8 cellular contexts compared by ENCODE assay signal in genomic region chr15:32614712-32615050, GRCh38. TPM values are rescaled to one million over a fixed set of nuclear protein-coding genes. Genes with fewer than 3 reads are reported as not detected.
DNase-seq lines count a peak whose midpoint lies in the region; ATAC-seq, FAIRE-seq and TF ChIP-seq lines count a peak whose summit lies in the region.
"Not testable (repeated sequence)": the region's sequence is repeated elsewhere in the genome, so short reads cannot be mapped to it uniquely, and the experiment has no call there.

No MANE protein-coding gene starts in this region.

- H3K27ac Mint-ChIP-seq in naive B cell, result peak overlapping the region; percentile 47 to 94 (median 86)

- not testable (repeated sequence) for FAIRE-seq in GM12878 (lab: Jason Lieb, UNC)

- TSS peak; percentile 96 for BruUV-seq in GM12878 (replicated peaks; lab: Mats Ljungman, UMichigan)

- not testable (repeated sequence) for H3K27me3 Mint-ChIP-seq in naive B cell

- H3K36me3 Mint-ChIP-seq in naive B cell, result not testable (repeated sequence)

- H3K4me1 Mint-ChIP-seq in naive B cell, result peaks cover 11 to 24% (median 14%) of the 10 kb centered on the region in 3 donors

- in situ Hi-C loops in GM12878 (cut with MboI), result loop anchor here (25.0 kb wide), 1 partner anchor 1277 kb away; the partner anchor contains the start of gene KLF13

- H3K27ac ChIP-seq in SJCRH30, result peak overlapping the region; percentile 98
- H3K27ac ChIP-seq in GM12878 (ENCODE audit: control insufficient read depth, insufficient read depth), result peak overlapping the region; percentile 90
- H3K27ac ChIP-seq in subcutaneous abdominal adipose tissue (ENCODE audit: low read depth, low read length), result peak overlapping the region; percentile 90

- not testable (repeated sequence) for H3K4me2 ChIP-seq in GM12878 (ENCODE audit: control insufficient read depth, insufficient read depth)

- peaks cover 29% of the 10 kb centered on the region for H3K79me2 ChIP-seq in GM12878 (ENCODE audit: control insufficient read depth, insufficient read depth, low read length)

- H3K4me3 ChIP-seq in GM12864 (ENCODE audit: low read depth, low read length) (peak overlapping the region; percentile 80), SJCRH30 (peak overlapping the region; percentile 91), GM12878 (0 out of 2 replicates have a peak overlapping the region, but pooled peaks have one; percentile 47), subcutaneous abdominal adipose tissue (ENCODE audit: low read depth in 1 of 5, low read length in 5 of 5) (peak overlapping the region; percentile 59 to 84 (median 72))

- peak overlapping the region; percentile 82 to 100 (median 96) for H3K4me3 Mint-ChIP-seq in naive B cell

- H4K20me1 ChIP-seq in GM12878 (ENCODE audit: control insufficient read depth, insufficient read depth), result not testable (repeated sequence)

- not testable (repeated sequence) for DNase-seq in GM12864 (ENCODE audit: low read depth); SJCRH30; GM12878 (ENCODE audit: low read depth, low spot score); Right ventricle myocardium inferior (ENCODE audit: missing footprints); naive B cell

- not testable (repeated sequence) for H3K4me1 ChIP-seq in SJCRH30; GM12878 (ENCODE audit: control insufficient read depth, insufficient read depth, low read length); subcutaneous abdominal adipose tissue (ENCODE audit: control insufficient read depth in 5 of 5, insufficient read depth in 5 of 5, low read length in 5 of 5)

- POLR2A ChIA-PET in GM12878 (lab: Charles Lee), result interaction anchor here (0.6 kb wide), 1 partner anchor 1989 kb away, joined by 3 read pairs; the partner anchor contains the start of gene ARHGAP11B

- TF ChIP-seq RAD21 in GM12878 (IDR thresholded peaks at IDR 0.05; ENCODE audit: insufficient read depth, low read depth, low read length), result not testable (repeated sequence)

- H3K36me3 ChIP-seq in SJCRH30; GM12878 (ENCODE audit: control insufficient read depth in 2 of 2, insufficient read depth in 2 of 2, low read length in 1 of 2); subcutaneous abdominal adipose tissue (ENCODE audit: control insufficient read depth in 5 of 5, insufficient read depth in 5 of 5, low read length in 5 of 5): not testable (repeated sequence)

- H3K27me3 ChIP-seq in SJCRH30; GM12878 (replicated peaks in 1 of 2; ENCODE audit: control insufficient read depth in 2 of 2, insufficient read depth in 2 of 2, low read length in 1 of 2); subcutaneous abdominal adipose tissue (ENCODE audit: control insufficient read depth in 5 of 5, insufficient read depth in 4 of 5, low read length in 5 of 5): not testable (repeated sequence)

- CTCF ChIA-PET in GM12878 (lab: Yijun Ruan, JAX), result not testable (repeated sequence)

- TF ChIP-seq CTCF in GM12864 (IDR thresholded peaks at IDR 0.05; ENCODE audit: low read depth, low read length, missing control alignments); GM12878 (IDR thresholded peaks at IDR 0.05 in 2 of 3, conservative IDR thresholded peaks at IDR 0.05 in 1 of 3; ENCODE audit: control insufficient read depth in 2 of 3, extremely low read depth in 1 of 3, insufficient read depth in 1 of 3, low read depth in 3 of 3, low read length in 3 of 3): not testable (repeated sequence)

- WGBS in GM12878 (ENCODE audit: insufficient coverage, insufficient replicate concordance, low lambda C conversion rate, missing lambda C conversion rate), result 0% methylated on average over 11 of the region's 16 CpGs

- ATAC-seq in GM21619 (IDR thresholded peaks at IDR 0.05; ENCODE audit: unreplicated experiment), result peak; percentile 17
- peak; percentile 25 for ATAC-seq in HG03139 (IDR thresholded peaks at IDR 0.05; ENCODE audit: unreplicated experiment)
- ATAC-seq in GM12878, result peak; percentile 41
- peak; percentile 85 for ATAC-seq in Right ventricle myocardium inferior
- peak in 1 of 2 donors; percentile 3 for ATAC-seq in naive B cell (ENCODE audit: low read depth in 2 of 2)

- TF ChIP-seq EP300 in GM12878 (IDR thresholded peaks at IDR 0.05; ENCODE audit: borderline replicate concordance in 1 of 2, control insufficient read depth in 1 of 2, low read depth in 2 of 2, low read length in 2 of 2), result not testable (repeated sequence)

- not testable (repeated sequence) for TF ChIP-seq POLR2A in GM12878 (IDR thresholded peaks at IDR 0.05; ENCODE audit: low read depth, low read length)

- RAD21 ChIA-PET in GM12878 (lab: Charles Lee; ENCODE audit: unreplicated experiment), result interaction anchor here (0.6 kb wide), 1 partner anchor 1989 kb away, joined by 3 read pairs; the partner anchor contains the start of gene ARHGAP11B

- not testable (repeated sequence) for H3K9me3 Mint-ChIP-seq in naive B cell

- H3K9me3 ChIP-seq in SJCRH30 (replicated peaks); GM12878 (replicated peaks; ENCODE audit: control insufficient read depth, insufficient read depth, low read length); subcutaneous abdominal adipose tissue (ENCODE audit: control insufficient read depth in 5 of 5, low read length in 5 of 5): not testable (repeated sequence)

- SMC1A ChIA-PET in GM12878 (lab: Charles Lee; ENCODE audit: uncharacterized antibody, unreplicated experiment), result interaction anchor here (0.6 kb wide), 1 partner anchor 1989 kb away, joined by 3 read pairs; the partner anchor contains the start of gene ARHGAP11B

- peak overlapping the region; percentile 69 for H2AFZ ChIP-seq in GM12878 (ENCODE audit: control insufficient read depth, low read depth, low read length)

- intact Hi-C loops in GM12878 (cut with micrococcal nuclease; ENCODE audit: unreplicated experiment); Right ventricle myocardium inferior (cut with DNase I): not testable (repeated sequence)

- peak overlapping the region; percentile 53 for H3K9ac ChIP-seq in GM12878 (ENCODE audit: control insufficient read depth, insufficient read depth, low read length)
- peak overlapping the region in 4 of 5 donors; percentile 30 to 79 (median 68) for H3K9ac ChIP-seq in subcutaneous abdominal adipose tissue (ENCODE audit: low read length in 5 of 5)

RNA-seq across cellular contexts. Expression of gene ARHGAP11A, which starts 0.6 kb away (rescaled TPM):
- total RNA-seq in SJCRH30 (2014; rRNA removed; shearing (Covaris generic)), result 75.8 and 86.1 TPM in 2 replicates
- 30.6 and 36.3 TPM in 2 replicates for total RNA-seq in GM12878 (2013; cell fraction: nucleolus; rRNA removed)
- total RNA-seq in GM12878 (2014; rRNA removed), result 30.6 and 35.9 TPM in 2 replicates
- 42.8 and 44.9 TPM in 2 replicates for total RNA-seq in GM12878 (2014; rRNA removed; fragmentation: Illumina TruSeq; extraction: Trizol)
- 52.1 and 53.6 TPM in 2 replicates for total RNA-seq in GM12878 (2021)
- polyA plus RNA-seq in GM12878 (2011; ENCODE audit: low read depth), result 9.9 TPM
- polyA plus RNA-seq in GM12878 (2011; rRNA removed), result 23.6 and 38.0 TPM in 2 replicates
- polyA plus RNA-seq in GM12878 (2011; cell fraction: cytosol; rRNA removed), result 9.1 and 11.4 TPM in 2 replicates
- polyA plus RNA-seq in GM12878 (2011; cell fraction: nucleus; rRNA removed), result 13.3 and 22.4 TPM in 2 replicates
- polyA plus RNA-seq in GM12878 (2012), result 19.8 and 23.9 TPM in 2 replicates
- 50.2 and 60.4 TPM in 2 replicates for polyA plus RNA-seq in GM12878 (2014; fragmentation: Illumina TruSeq; extraction: Trizol)
- polyA plus RNA-seq in GM12878 (2014; fragmentation: Nextera tagmentation; extraction: Ambion mirVana), result 10 to 100 TPM; 12.4 to 16.3 TPM
- 25.1 and 25.4 TPM in 2 replicates for polyA plus RNA-seq in GM12878 (2014; rRNA removed)
- 10 to 100 TPM; 42.4 to 45.0 TPM for polyA plus RNA-seq in GM12878 (2016; fragmentation: Nextera tagmentation; extraction: Ambion mirVana)
- 15.0 and 20.2 TPM in 2 replicates for polyA minus RNA-seq in GM12878 (2011; rRNA and poly(A)+ RNA removed)
- polyA minus RNA-seq in GM12878 (2011; cell fraction: cytosol; rRNA and poly(A)+ RNA removed), result 9.1 and 15.7 TPM in 2 replicates
- 9.6 and 19.2 TPM in 2 replicates for polyA minus RNA-seq in GM12878 (2011; cell fraction: nucleus; rRNA and poly(A)+ RNA removed)
- 1.7 TPM for total RNA-seq in Right ventricle myocardium inferior
- polyA plus RNA-seq in naive B cell (ENCODE audit: low read depth in 6 of 6), result 1 to 10 TPM in 4 of 6 donors, under 1 TPM in 1, not detected in 1; 0.76 to 3.4 (median 1.8) TPM

RNA-seq across cellular contexts. Expression of gene GOLGA8N, which starts 21.4 kb away (rescaled TPM):
- total RNA-seq in SJCRH30 (2014; rRNA removed; shearing (Covaris generic)), result 1.4 and 1.9 TPM in 2 replicates
- total RNA-seq in GM12878 (2013; cell fraction: nucleolus; rRNA removed), result 1.9 and 2.2 TPM in 2 replicates
- total RNA-seq in GM12878 (2014; rRNA removed) (0.17 and 0.71 TPM in 2 replicates), GM12878 (2014; rRNA removed; fragmentation: Illumina TruSeq; extraction: Trizol) (0.13 and 0.23 TPM in 2 replicates), GM12878 (2021) (0.27 and 0.33 TPM in 2 replicates), Right ventricle myocardium inferior (10.3 TPM)
- polyA plus RNA-seq in GM12878 (2011; ENCODE audit: low read depth), result 0.52 TPM
- polyA plus RNA-seq in GM12878 (2011; rRNA removed) (0.23 and 0.36 TPM in 2 replicates), GM12878 (2014; fragmentation: Illumina TruSeq; extraction: Trizol) (0.13 and 0.44 TPM in 2 replicates), GM12878 (2014; fragmentation: Nextera tagmentation; extraction: Ambion mirVana) (under 1 TPM; 0.02 to 0.05 TPM), GM12878 (2014; rRNA removed) (0.13 and 0.22 TPM in 2 replicates), GM12878 (2016; fragmentation: Nextera tagmentation; extraction: Ambion mirVana) (under 1 TPM; 0.23 to 0.30 TPM), naive B cell (ENCODE audit: low read depth in 6 of 6) (under 1 TPM in 3 of 6 donors, not detected in 3; 0.13 to 0.34 (median 0.18) TPM)
- 0.12 and 0.20 TPM in 2 replicates for polyA plus RNA-seq in GM12878 (2011; cell fraction: cytosol; rRNA removed)
- polyA plus RNA-seq in GM12878 (2011; cell fraction: nucleus; rRNA removed), result 1.0 and 2.8 TPM in 2 replicates
- polyA plus RNA-seq in GM12878 (2012), result 1.1 and 1.9 TPM in 2 replicates
- polyA minus RNA-seq in GM12878 (2011; rRNA and poly(A)+ RNA removed), result 0.57 TPM in 1 of 2 replicates, not detected in the other
- not detected in 2 replicates for polyA minus RNA-seq in GM12878 (2011; cell fraction: cytosol; rRNA and poly(A)+ RNA removed)
- 0.48 TPM in 2 replicates for polyA minus RNA-seq in GM12878 (2011; cell fraction: nucleus; rRNA and poly(A)+ RNA removed)

RNA-seq across cellular contexts. Expression of gene SCG5, which starts 26.8 kb away (rescaled TPM):
- 0.36 and 0.41 TPM in 2 replicates for total RNA-seq in SJCRH30 (2014; rRNA removed; shearing (Covaris generic))
- 1.1 and 2.6 TPM in 2 replicates for total RNA-seq in GM12878 (2013; cell fraction: nucleolus; rRNA removed)
- total RNA-seq in GM12878 (2014; rRNA removed), result 0.62 and 0.65 TPM in 2 replicates
- 0.49 and 0.97 TPM in 2 replicates for total RNA-seq in GM12878 (2014; rRNA removed; fragmentation: Illumina TruSeq; extraction: Trizol)
- 0.53 and 0.62 TPM in 2 replicates for total RNA-seq in GM12878 (2021)
- not detected for polyA plus RNA-seq in GM12878 (2011; ENCODE audit: low read depth)
- polyA plus RNA-seq in GM12878 (2011; rRNA removed), result 0.26 and 0.46 TPM in 2 replicates
- polyA plus RNA-seq in GM12878 (2011; cell fraction: cytosol; rRNA removed), result 0.20 and 0.57 TPM in 2 replicates
- polyA plus RNA-seq in GM12878 (2011; cell fraction: nucleus; rRNA removed), result 0.66 and 0.70 TPM in 2 replicates
- 0.55 and 0.64 TPM in 2 replicates for polyA plus RNA-seq in GM12878 (2012)
- 0.13 and 0.41 TPM in 2 replicates for polyA plus RNA-seq in GM12878 (2014; fragmentation: Illumina TruSeq; extraction: Trizol)
- polyA plus RNA-seq in GM12878 (2014; fragmentation: Nextera tagmentation; extraction: Ambion mirVana), result under 1 TPM; 0.34 to 0.35 TPM
- 0.37 and 0.47 TPM in 2 replicates for polyA plus RNA-seq in GM12878 (2014; rRNA removed)
- under 1 TPM; 0.50 to 0.62 TPM for polyA plus RNA-seq in GM12878 (2016; fragmentation: Nextera tagmentation; extraction: Ambion mirVana)
- polyA minus RNA-seq in GM12878 (2011; rRNA and poly(A)+ RNA removed), result 0.62 and 0.66 TPM in 2 replicates
- polyA minus RNA-seq in GM12878 (2011; cell fraction: cytosol; rRNA and poly(A)+ RNA removed), result not detected in 2 replicates
- 0.57 and 0.73 TPM in 2 replicates for polyA minus RNA-seq in GM12878 (2011; cell fraction: nucleus; rRNA and poly(A)+ RNA removed)
- total RNA-seq in Right ventricle myocardium inferior, result not detected
- under 1 TPM in 1 of 6 donors, not detected in 5; 0.39 TPM for polyA plus RNA-seq in naive B cell (ENCODE audit: low read depth in 6 of 6)

Comparison
In these comparisons a context has a peak if more than half of its experiments do, and no peak if none do; other contexts are left out.
1. RNA of gene ARHGAP11A, which starts 0.6 kb away (total RNA-seq): 75.8 to 86.1 TPM in SJCRH30 and 30.6 to 53.6 TPM in GM12878; 1.7 TPM in Right ventricle myocardium inferior (single experiment); every median in the first group is over 10 times any median in the second.
2. Peak in every context shown above with its lines, with median percentiles within 50 percentile points of each other: H3K4me3 ChIP-seq and H3K27ac ChIP-seq.